Comparison of ENCODE assay signal across 8 cellular contexts in the genomic region with DNA sequence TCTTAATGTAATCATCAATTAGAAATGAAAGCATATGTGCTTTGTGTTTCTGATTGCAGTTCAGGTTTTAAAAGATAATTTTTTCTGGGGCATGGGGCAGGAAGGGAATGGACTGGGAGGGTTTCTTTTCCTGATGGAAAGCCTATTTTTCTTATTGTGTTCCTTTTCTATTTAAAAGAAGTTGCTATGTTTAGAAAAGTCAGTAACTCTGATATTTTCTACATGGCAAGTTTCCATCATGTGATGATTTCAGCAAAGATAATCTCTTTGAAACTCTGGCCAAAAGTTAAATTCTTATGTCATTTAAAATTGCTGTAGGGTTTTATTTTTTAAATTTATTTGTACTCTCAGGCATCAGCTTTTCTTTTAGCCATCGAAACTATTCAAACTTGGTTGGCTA.
DNase-seq lines count a peak whose midpoint lies in the region; ATAC-seq and TF ChIP-seq lines count a peak whose summit lies in the region.

No MANE protein-coding gene starts in this region.

- H3K9ac ChIP-seq in stomach smooth muscle (ENCODE audit: low read length in 2 of 2) = peak overlapping the region in 1 of 2 donors; percentile 73

- intact Hi-C loops in ascending aorta (cut with DNase I) = loop anchor here (10.0 kb wide), 1 partner anchor 603 kb away; a partner anchor contains a TSS

- H3K27me3 ChIP-seq in ascending aorta = no peaks in the 10 kb centered on the region
- no peaks in the 10 kb centered on the region for H3K27me3 ChIP-seq in stomach smooth muscle (ENCODE audit: control insufficient read depth in 1 of 2, insufficient read depth in 2 of 2, low read length in 2 of 2)

- H3K4me1 ChIP-seq in ascending aorta (peaks cover 8 to 56% of the 10 kb centered on the region in 2 donors), stomach smooth muscle (ENCODE audit: control insufficient read depth, insufficient read depth, low read length) (peaks cover 50% of the 10 kb centered on the region)

- ATAC-seq in HG03196 (IDR thresholded peaks at IDR 0.05; ENCODE audit: unreplicated experiment) (no peak), GM18498 (IDR thresholded peaks at IDR 0.05; ENCODE audit: unreplicated experiment) (no peak), HG03520 (IDR thresholded peaks at IDR 0.05; ENCODE audit: unreplicated experiment) (no peak)

- DNase-seq in NCI-H2196 (lab: John Stamatoyannopoulos, UW; ENCODE audit: unreplicated experiment) (peak; percentile 5), NCI-H2196 treated with DMSO at 0.1 percent for 48 hours (lab: John Stamatoyannopoulos, UW; ENCODE audit: unreplicated experiment) (no peak), ascending aorta (ENCODE audit: low spot score in 2 of 2) (no peak), iris pigment epithelial cell (ENCODE audit: low read depth) (peak; percentile 65)

- peak overlapping the region in 1 of 2 donors; percentile 37 for H3K4me3 ChIP-seq in ascending aorta
- H3K4me3 ChIP-seq in stomach smooth muscle (ENCODE audit: low read length in 2 of 2) = no peak overlapping the region

- no peak for TF ChIP-seq CTCF in ascending aorta (IDR thresholded peaks at IDR 0.05)

- H3K36me3 ChIP-seq in ascending aorta (peaks cover 16 to 34% of the 10 kb centered on the region in 2 donors), stomach smooth muscle (ENCODE audit: control insufficient read depth in 2 of 2, insufficient read depth in 2 of 2, low read length in 2 of 2) (peaks cover 11 to 14% of the 10 kb centered on the region in 2 donors)

- peak overlapping the region; percentile 82 to 93 for H3K27ac ChIP-seq in ascending aorta
- H3K27ac ChIP-seq in stomach smooth muscle (ENCODE audit: low read length) = peak overlapping the region; percentile 92

- no peaks in the 10 kb centered on the region for H3K9me3 ChIP-seq in ascending aorta
- H3K9me3 ChIP-seq in stomach smooth muscle (ENCODE audit: control insufficient read depth in 2 of 2, low read length in 2 of 2) = no peaks in the 10 kb centered on the region

Comparison
In these comparisons a context has a peak if more than half of its experiments do, and no peak if none do; other contexts are left out.
1. DNase-seq: peak in NCI-H2196 (single experiment) and iris pigment epithelial cell (single experiment); none in NCI-H2196 treated with DMSO at 0.1 percent for 48 hours (single experiment) and ascending aorta (0 of 2).